19 cellular contexts compared by ENCODE assay signal in the genomic region with DNA sequence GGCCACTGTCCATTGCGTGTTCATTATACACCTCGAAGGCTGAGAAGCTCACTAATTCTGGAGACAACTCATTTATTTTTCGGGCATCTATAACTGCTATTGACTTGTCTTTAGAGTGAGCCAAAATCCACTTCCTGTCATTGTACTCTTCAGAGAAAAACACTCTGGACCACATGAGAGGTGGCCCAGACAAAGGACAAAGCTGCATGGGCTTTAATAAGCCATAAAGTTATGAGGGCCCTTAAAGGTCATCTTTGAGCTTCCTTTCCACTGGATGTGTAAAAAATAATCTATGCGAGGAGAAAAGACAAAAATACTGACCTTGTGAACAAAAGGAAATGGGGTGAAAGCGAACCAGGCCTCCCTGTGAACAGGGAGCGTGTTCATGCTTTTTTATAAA.
"Had no signal": no experiment of that assay in that cellular context is flagged by ENCODE, and none has a peak within 500 bp of the region (broad histone marks: within the 10 kb centered on the region; RNA-seq: fewer than 3 reads in every experiment).

No MANE protein-coding gene starts in this region.

- H3K27me3 ChIP-seq: heart left ventricle, tibial artery had no signal

- DNase-seq: activated CD4-positive, alpha-beta T cell treated with anti-CD3 and anti-CD28 coated beads for 1 hour; activated CD4-positive, alpha-beta T cell treated with anti-CD3 and anti-CD28 coated beads, Interleukin-2, amount 50 U/mL, for 4 hours; activated gamma-delta T cell treated with Interleukin-2 at 50 U/mL for 16 hours; activated T-cell treated with anti-CD3 and anti-CD28 coated beads, Interleukin-2, amount 50 U/mL, for 72 hours; effector memory CD8-positive, alpha-beta T cell; heart left ventricle; immature natural killer cell; midbrain; right cardiac atrium; stimulated activated naive CD8-positive, alpha-beta T cell treated with anti-CD3 and anti-CD28 coated beads, Interleukin-15, Interleukin-2, amounts not matched to agents 100 U/mL and 50 U/mL, for 24 hours; substantia nigra; tibial artery; WERI-Rb-1 had no signal

- H3K4me3 Mint-ChIP-seq: activated naive CD8-positive, alpha-beta T cell; activated T-cell treated with anti-CD3 and anti-CD28 coated beads, Interleukin-2, amount 50 U/mL, for 72 hours; dendritic cell treated with granulocyte-macrophage colony-stimulating factor and Interleukin-4, amounts not matched to agents 40 ng/mL and 50 ng/mL, for 4 days; effector memory CD8-positive, alpha-beta T cell; immature natural killer cell had no signal

- H3K27ac Mint-ChIP-seq: activated naive CD8-positive, alpha-beta T cell; activated T-cell treated with anti-CD3 and anti-CD28 coated beads, Interleukin-2, amount 50 U/mL, for 72 hours; dendritic cell treated with granulocyte-macrophage colony-stimulating factor and Interleukin-4, amounts not matched to agents 40 ng/mL and 50 ng/mL, for 4 days; effector memory CD8-positive, alpha-beta T cell; immature natural killer cell; progenitor cell of endocrine pancreas had no signal

- H3K36me3 Mint-ChIP-seq: activated naive CD8-positive, alpha-beta T cell; immature natural killer cell had no signal

- H3K9me3 ChIP-seq: heart left ventricle, tibial artery had no signal

- H3K4me1 ChIP-seq: tibial artery had no signal

- H3K4me3 ChIP-seq: heart left ventricle, lung, skin epidermis, tibial artery had no signal

- H3K9me3 Mint-ChIP-seq: dendritic cell treated with granulocyte-macrophage colony-stimulating factor and Interleukin-4, amounts not matched to agents 40 ng/mL and 50 ng/mL, for 4 days had no signal

- H3K27me3 Mint-ChIP-seq: activated naive CD8-positive, alpha-beta T cell; progenitor cell of endocrine pancreas had no signal

- ATAC-seq: effector memory CD8-positive, alpha-beta T cell; stimulated activated naive CD8-positive, alpha-beta T cell treated with anti-CD3 and anti-CD28 coated beads, Interleukin-15, Interleukin-2, amounts not matched to agents 100 U/mL and 50 U/mL, for 24 hours had no signal

- H3K27ac ChIP-seq: epithelial cell of prostate, heart left ventricle, tibial artery, WERI-Rb-1 had no signal

- H3K36me3 ChIP-seq: heart left ventricle, tibial artery, WERI-Rb-1 had no signal

- H3K4me1 Mint-ChIP-seq: immature natural killer cell had no signal
